Comparison of ENCODE assay signal across 1 cellular context in genomic region chr2:47079515-47080412, GRCh38.
TF ChIP-seq lines count a peak whose summit lies in the region.

No MANE protein-coding gene starts in this region.

TF ChIP-seq in SK-N-SH, 30 proteins besides CTCF, POLR2A, EP300 and RAD21 (continued from another document):
- TF ChIP-seq, protein P1, sequence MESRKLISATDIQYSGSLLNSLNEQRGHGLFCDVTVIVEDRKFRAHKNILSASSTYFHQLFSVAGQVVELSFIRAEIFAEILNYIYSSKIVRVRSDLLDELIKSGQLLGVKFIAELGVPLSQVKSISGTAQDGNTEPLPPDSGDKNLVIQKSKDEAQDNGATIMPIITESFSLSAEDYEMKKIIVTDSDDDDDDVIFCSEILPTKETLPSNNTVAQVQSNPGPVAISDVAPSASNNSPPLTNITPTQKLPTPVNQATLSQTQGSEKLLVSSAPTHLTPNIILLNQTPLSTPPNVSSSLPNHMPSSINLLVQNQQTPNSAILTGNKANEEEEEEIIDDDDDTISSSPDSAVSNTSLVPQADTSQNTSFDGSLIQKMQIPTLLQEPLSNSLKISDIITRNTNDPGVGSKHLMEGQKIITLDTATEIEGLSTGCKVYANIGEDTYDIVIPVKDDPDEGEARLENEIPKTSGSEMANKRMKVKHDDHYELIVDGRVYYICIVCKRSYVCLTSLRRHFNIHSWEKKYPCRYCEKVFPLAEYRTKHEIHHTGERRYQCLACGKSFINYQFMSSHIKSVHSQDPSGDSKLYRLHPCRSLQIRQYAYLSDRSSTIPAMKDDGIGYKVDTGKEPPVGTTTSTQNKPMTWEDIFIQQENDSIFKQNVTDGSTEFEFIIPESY (IDR thresholded peaks at IDR 0.05; ENCODE audit: borderline replicate concordance, low read depth), result no peak
- TF ChIP-seq YY1 (IDR thresholded peaks at IDR 0.05; ENCODE audit: low read depth), result no peak
- TF ChIP-seq IRF3 (IDR thresholded peaks at IDR 0.05; ENCODE audit: low read depth, low read length), result no peak
- peak; percentile 3; the same call in 1 of the 2 replicates for TF ChIP-seq MXI1 (IDR thresholded peaks at IDR 0.05; ENCODE audit: low read depth, low read length)
- no peak for TF ChIP-seq NRF1 (IDR thresholded peaks at IDR 0.05; ENCODE audit: low read depth, low read length)
- no peak for TF ChIP-seq POLR2AphosphoS5 (IDR thresholded peaks at IDR 0.05; ENCODE audit: low read depth, low read length)
- peak; percentile 59 for TF ChIP-seq CHD2 (IDR thresholded peaks at IDR 0.05; ENCODE audit: low read length, partially characterized antibody)
- no peak for TF ChIP-seq NFIC (IDR thresholded peaks at IDR 0.05; ENCODE audit: borderline replicate concordance)
- no peak for TF ChIP-seq EZH2phosphoT487 (IDR thresholded peaks at IDR 0.05; ENCODE audit: borderline replicate concordance, low read depth)
- TF ChIP-seq USF1 (IDR thresholded peaks at IDR 0.05; ENCODE audit: borderline replicate concordance, low read depth), result no peak
- TF ChIP-seq MEF2A (IDR thresholded peaks at IDR 0.05; ENCODE audit: borderline replicate concordance, low read depth), result no peak
- TF ChIP-seq RFX5 (IDR thresholded peaks at IDR 0.05; ENCODE audit: low read length), result no peak
